ENCODE assay signal across 26 cellular contexts in the genomic region with DNA sequence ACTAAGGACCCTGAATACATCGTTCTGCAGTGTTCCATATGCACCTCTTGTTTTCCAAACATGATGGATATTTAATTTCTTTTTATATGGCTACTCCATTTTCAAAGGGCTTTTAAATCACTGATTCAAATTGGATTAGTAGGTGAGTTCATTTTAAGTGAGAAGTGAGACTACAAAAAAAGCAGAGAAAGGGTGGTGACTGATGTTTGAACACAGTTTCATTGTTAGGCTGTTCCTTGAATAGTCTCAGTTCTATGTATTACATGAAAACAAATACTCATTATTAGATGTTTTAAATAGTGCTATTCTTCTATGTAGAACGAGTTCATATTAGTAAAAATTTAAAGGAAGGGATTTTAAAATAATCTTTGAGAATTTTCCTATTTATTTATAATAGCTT.
"Had no signal": no experiment of that assay in that cellular context is flagged by ENCODE, and none has a peak within 500 bp of the region (broad histone marks: within the 10 kb centered on the region; RNA-seq: fewer than 3 reads in every experiment).

No MANE protein-coding gene starts in this region.

- DNase-seq: activated CD4-positive, alpha-beta T cell treated with anti-CD3 and anti-CD28 coated beads for 48 hours; activated CD4-positive, alpha-beta T cell treated with anti-CD3 and anti-CD28 coated beads, Interleukin-2, amount 50 U/mL, for 48 hours; activated CD8-positive, alpha-beta memory T cell treated with anti-CD3 and anti-CD28 coated beads for 24 hours; activated effector memory CD4-positive, alpha-beta T cell treated with Interleukin-2 at 50 U/mL for 16 hours; activated naive CD4-positive, alpha-beta T cell treated with Interleukin-2 at 50 U/mL for 16 hours; adrenal gland; endodermal cell; foreskin keratinocyte; naive thymus-derived CD8-positive, alpha-beta T cell; nucleus accumbens; stimulated activated CD4-positive, alpha-beta T cell treated with anti-CD3 and anti-CD28 coated beads, Interleukin-1b, Interleukin-23, amount 100 ng/mL, for 48 hours; stimulated activated naive B cell treated with anti-CD40 and anti-IgM and Interleukin-4, amounts not matched to agents 10 μg/mL and 1 μg/mL and 100 μg/mL, for 72 hours; T-helper 1 cell; trophoblast cell; uterus; WERI-Rb-1 had no signal

- H3K4me3 ChIP-seq: adrenal gland, ascending aorta, cardiac muscle cell, esophagus muscularis mucosa, hepatocyte, right atrium auricular region, smooth muscle cell, thoracic aorta, uterus had no signal

- H2AFZ ChIP-seq: hepatocyte, parathyroid adenoma had no signal

- FAIRE-seq: keratinocyte had no signal

- H3K27ac ChIP-seq: adrenal gland, ascending aorta, cardiac muscle cell, esophagus muscularis mucosa, foreskin keratinocyte, hepatocyte, parathyroid adenoma, right atrium auricular region, thoracic aorta, uterus, WERI-Rb-1 had no signal

- H3K9ac ChIP-seq: parathyroid adenoma had no signal

- H3K4me1 ChIP-seq: adrenal gland, ascending aorta, esophagus muscularis mucosa, foreskin keratinocyte, parathyroid adenoma, uterus had no signal

- H3K9me3 ChIP-seq: adrenal gland, ascending aorta, esophagus muscularis mucosa, right atrium auricular region, thoracic aorta, uterus had no signal

- H3K27me3 ChIP-seq: adrenal gland, ascending aorta, cardiac muscle cell, esophagus muscularis mucosa, foreskin keratinocyte, hepatocyte, right atrium auricular region, uterus had no signal

- H3K36me3 ChIP-seq: uterus had no signal

- H3K4me2 ChIP-seq: hepatocyte, smooth muscle cell had no signal

- ATAC-seq: activated CD4-positive, CD25-positive, alpha-beta regulatory T cell treated with anti-CD3 and anti-CD28 coated beads, Interleukin-2, amount 50 U/mL, for 24 hours; foreskin keratinocyte; naive thymus-derived CD8-positive, alpha-beta T cell; stimulated activated naive B cell treated with anti-CD40 and anti-IgM and Interleukin-4, amounts not matched to agents 10 μg/mL and 1 μg/mL and 100 μg/mL, for 72 hours had no signal
